In genomic region chr4:30746735-30747134, GRCh38 we compare ENCODE assay signal across 1 cellular context.
TF ChIP-seq lines count a peak whose summit lies in the region.

No MANE protein-coding gene starts in this region.

TF ChIP-seq in HCT116, 20 proteins besides CTCF, POLR2A, EP300 and RAD21:
- TF ChIP-seq EGR1 (IDR thresholded peaks at IDR 0.05; ENCODE audit: low read depth) (no peak), ATF3 (IDR thresholded peaks at IDR 0.05) (no peak), ELF1 (IDR thresholded peaks at IDR 0.05; ENCODE audit: borderline replicate concordance, low read depth) (no peak), SRF (IDR thresholded peaks at IDR 0.05; ENCODE audit: low read depth) (no peak), SP1 (IDR thresholded peaks at IDR 0.05; ENCODE audit: low read depth) (no peak), JUND (IDR thresholded peaks at IDR 0.05) (no peak), ZBTB33 (IDR thresholded peaks at IDR 0.05; ENCODE audit: extremely low read depth, insufficient replicate concordance, low read length) (no peak), EZH2phosphoT487 (IDR thresholded peaks at IDR 0.05; ENCODE audit: borderline replicate concordance) (no peak), REST (IDR thresholded peaks at IDR 0.05; ENCODE audit: low read depth) (no peak), POLR2AphosphoS5 (IDR thresholded peaks at IDR 0.05; ENCODE audit: low read depth, low read length) (no peak), CEBPB (IDR thresholded peaks at IDR 0.05; ENCODE audit: low read depth) (no peak), EZH2 (IDR thresholded peaks at IDR 0.05) (no peak)
